In the genomic region with DNA sequence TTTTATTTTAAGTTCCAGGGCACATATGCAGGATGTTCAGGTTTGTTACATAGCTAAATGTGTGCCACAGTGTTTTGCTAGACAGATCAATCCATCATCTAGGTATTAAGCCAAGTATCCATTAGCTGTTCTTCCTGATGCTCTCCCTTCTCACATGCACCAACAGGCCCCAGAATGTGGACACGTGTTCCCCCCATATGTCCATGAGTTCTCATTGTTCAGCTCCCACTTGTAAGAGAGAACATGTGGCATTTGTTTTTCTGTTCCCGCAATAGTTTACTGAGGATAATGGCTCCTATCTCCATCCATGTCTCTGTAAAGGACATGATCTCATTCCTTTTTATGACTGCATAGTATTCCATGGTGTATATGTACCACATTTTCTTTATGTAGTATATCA, we compare ENCODE assay signal across 28 cellular contexts.
"Had no signal": no experiment of that assay in that cellular context is flagged by ENCODE, and none has a peak within 500 bp of the region (broad histone marks: within the 10 kb centered on the region; RNA-seq: fewer than 3 reads in every experiment).

No MANE protein-coding gene starts in this region.

- H3K27me3 ChIP-seq: colonic mucosa, esophagus muscularis mucosa, esophagus squamous epithelium, foreskin keratinocyte, gastrocnemius medialis, gastroesophageal sphincter, heart left ventricle had no signal

- ATAC-seq: effector memory CD8-positive, alpha-beta T cell; esophagus mucosa; foreskin keratinocyte; gastrocnemius medialis; gastroesophageal sphincter; heart left ventricle; heart right ventricle had no signal

- FAIRE-seq: colon, endometrium, endothelial cell of umbilical vein, frontal cortex had no signal

- H3K4me1 ChIP-seq: colonic mucosa, esophagus muscularis mucosa, esophagus squamous epithelium, foreskin keratinocyte, gastrocnemius medialis, gastroesophageal sphincter, heart left ventricle, heart right ventricle had no signal

- H3K4me3 ChIP-seq: colonic mucosa, coronary artery, dorsolateral prefrontal cortex, esophagus muscularis mucosa, esophagus squamous epithelium, gastrocnemius medialis, gastroesophageal sphincter, heart left ventricle, heart right ventricle had no signal

- H3K36me3 ChIP-seq: colonic mucosa, esophagus muscularis mucosa, esophagus squamous epithelium, gastrocnemius medialis, gastroesophageal sphincter, heart left ventricle, heart right ventricle had no signal

- DNase-seq: colonic mucosa; cortex of kidney; dermis blood vessel endothelial cell; dorsolateral prefrontal cortex; effector CD4-positive, alpha-beta T cell; effector CD8-positive, alpha-beta T cell; effector memory CD4-positive, alpha-beta T cell; effector memory CD8-positive, alpha-beta T cell; endodermal cell; erythroblast; esophagus squamous epithelium; foreskin fibroblast; foreskin keratinocyte; foreskin melanocyte; gastrocnemius medialis; glutamatergic neuron; head of caudate nucleus; heart left ventricle; heart right ventricle had no signal

- H3K27ac ChIP-seq: colonic mucosa, coronary artery, dorsolateral prefrontal cortex, epithelial cell of prostate, esophagus muscularis mucosa, esophagus squamous epithelium, foreskin keratinocyte, gastrocnemius medialis, gastroesophageal sphincter, heart left ventricle, heart right ventricle had no signal

- H3K9me3 ChIP-seq: colonic mucosa, gastrocnemius medialis had no signal
